In the genomic region with DNA sequence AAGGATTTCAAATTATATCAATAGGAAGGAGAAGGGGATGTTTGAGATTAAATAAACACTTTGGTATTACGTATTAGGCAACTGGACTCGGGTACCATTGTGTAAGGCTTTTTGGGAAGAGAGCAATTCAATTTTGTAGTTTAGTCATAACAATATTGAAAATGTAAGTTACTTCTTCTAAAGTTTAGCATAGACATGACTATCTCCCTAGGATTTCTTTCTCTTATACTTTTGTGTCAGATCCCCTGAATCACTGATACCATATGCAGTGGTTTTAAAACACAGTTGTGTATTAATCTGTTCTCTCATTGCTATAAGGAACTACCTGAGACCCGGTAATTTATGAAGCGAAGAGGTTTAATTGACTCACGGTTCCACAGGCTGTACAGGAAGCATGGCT, we compare ENCODE assay signal across 15 cellular contexts.
A peak's percentile ranks its signal among the peaks of the same experiment; 100 is the strongest.
DNase-seq lines count a peak whose midpoint lies in the region; ATAC-seq and TF ChIP-seq lines count a peak whose summit lies in the region.
"Had no signal": no experiment of that assay in that cellular context is flagged by ENCODE, and none has a peak within 500 bp of the region (broad histone marks: within the 10 kb centered on the region; RNA-seq: fewer than 3 reads in every experiment).

No MANE protein-coding gene starts in this region.

- H3K27me3 Mint-ChIP-seq in activated naive CD8-positive, alpha-beta T cell treated with anti-CD3 and anti-CD28 coated beads, Interleukin-2, amount 50 U/mL, for 24 hours, result no peaks in the 10 kb centered on the region
- peaks cover 0 to 18% of the 10 kb centered on the region in 2 donors for H3K27me3 Mint-ChIP-seq in natural killer cell treated with Interleukin-12 subunit alpha and Interleukin-12 subunit beta and Interleukin-15 and Interleukin-18, amount 100 ng/mL, for 72 hours

- H3K9me3 Mint-ChIP-seq in activated naive CD8-positive, alpha-beta T cell treated with anti-CD3 and anti-CD28 coated beads, Interleukin-2, amount 50 U/mL, for 24 hours, result no peaks in the 10 kb centered on the region
- peaks cover 6% of the 10 kb centered on the region for H3K9me3 Mint-ChIP-seq in natural killer cell treated with Interleukin-12 subunit alpha and Interleukin-12 subunit beta and Interleukin-15 and Interleukin-18, amount 100 ng/mL, for 72 hours

- TF ChIP-seq CTCF in heart right ventricle (IDR thresholded peaks at IDR 0.05) (no peak), vagina (IDR thresholded peaks at IDR 0.05) (no peak)

- no peak for TF ChIP-seq POLR2A in vagina (IDR thresholded peaks at IDR 0.05)

- H3K27ac Mint-ChIP-seq in activated naive CD8-positive, alpha-beta T cell treated with anti-CD3 and anti-CD28 coated beads, Interleukin-2, amount 50 U/mL, for 24 hours, result peak overlapping the region; percentile 85
- peak overlapping the region; percentile 83 to 85 for H3K27ac Mint-ChIP-seq in natural killer cell treated with Interleukin-12 subunit alpha and Interleukin-12 subunit beta and Interleukin-15 and Interleukin-18, amount 100 ng/mL, for 72 hours

- no peaks in the 10 kb centered on the region for H3K9me3 ChIP-seq in heart right ventricle
- no peaks in the 10 kb centered on the region for H3K9me3 ChIP-seq in vagina
- H3K9me3 ChIP-seq: SJSA1, tibial artery had no signal

- 69 to 73% methylated on average over 5 of the region's 5 CpGs for WGBS in heart right ventricle, 2 donors

- ATAC-seq in heart right ventricle (no peak), GM21529 (IDR thresholded peaks at IDR 0.05; ENCODE audit: unreplicated experiment) (no peak)
- peak; percentile 57 for ATAC-seq in activated naive CD8-positive, alpha-beta T cell treated with anti-CD3 and anti-CD28 coated beads, Interleukin-2, amount 50 U/mL, for 24 hours
- ATAC-seq in natural killer cell treated with Interleukin-12 subunit alpha and Interleukin-12 subunit beta and Interleukin-15 and Interleukin-18, amount 100 ng/mL, for 72 hours, result peak; percentile 60 to 79

- H3K4me3 Mint-ChIP-seq in activated naive CD8-positive, alpha-beta T cell treated with anti-CD3 and anti-CD28 coated beads, Interleukin-2, amount 50 U/mL, for 24 hours, result no peak overlapping the region
- peak overlapping the region; percentile 77 for H3K4me3 Mint-ChIP-seq in natural killer cell treated with Interleukin-12 subunit alpha and Interleukin-12 subunit beta and Interleukin-15 and Interleukin-18, amount 100 ng/mL, for 72 hours

- H3K4me1 ChIP-seq in heart right ventricle (peaks cover 2 to 46% (median 16%) of the 10 kb centered on the region in 9 donors), vagina (peaks cover 11% of the 10 kb centered on the region)

- H3K27me3 ChIP-seq in heart right ventricle, result peaks cover 0 to 12% (median 0%) of the 10 kb centered on the region in 7 donors
- no peaks in the 10 kb centered on the region for H3K27me3 ChIP-seq in vagina
- H3K27me3 ChIP-seq: SJSA1, tibial artery had no signal

- peaks cover 25% of the 10 kb centered on the region for H3K4me1 Mint-ChIP-seq in activated naive CD8-positive, alpha-beta T cell treated with anti-CD3 and anti-CD28 coated beads, Interleukin-2, amount 50 U/mL, for 24 hours
- H3K4me1 Mint-ChIP-seq in natural killer cell treated with Interleukin-12 subunit alpha and Interleukin-12 subunit beta and Interleukin-15 and Interleukin-18, amount 100 ng/mL, for 72 hours (ENCODE audit: low read depth in 2 of 2), result peaks cover 20% of the 10 kb centered on the region in 2 donors

- H3K36me3 Mint-ChIP-seq in activated naive CD8-positive, alpha-beta T cell treated with anti-CD3 and anti-CD28 coated beads, Interleukin-2, amount 50 U/mL, for 24 hours (ENCODE audit: low read depth), result peaks cover 3% of the 10 kb centered on the region
- H3K36me3 Mint-ChIP-seq in natural killer cell treated with Interleukin-12 subunit alpha and Interleukin-12 subunit beta and Interleukin-15 and Interleukin-18, amount 100 ng/mL, for 72 hours, result peaks cover 14% of the 10 kb centered on the region

- H3K27ac ChIP-seq in heart right ventricle, result peak overlapping the region; percentile 50 to 88 (median 74)
- peak overlapping the region; percentile 22 for H3K27ac ChIP-seq in vagina

- H3K36me3 ChIP-seq in heart right ventricle (no peaks in the 10 kb centered on the region), vagina (no peaks in the 10 kb centered on the region)
- H3K36me3 ChIP-seq: SJSA1, tibial artery had no signal

- no peak overlapping the region for H3K4me3 ChIP-seq in heart right ventricle
- H3K4me3 ChIP-seq in vagina, result no peak overlapping the region
- H3K4me3 ChIP-seq: SJSA1, tibial artery had no signal

- intact Hi-C loops in heart right ventricle (cut with DNase I), result loop anchor here in 3 of 10 donors (5.0 to 10.0 kb wide), 4 partner anchors 47 to 193 kb away; a partner anchor contains a TSS
- intact Hi-C loops in cardiac septum (cut with DNase I), result loop anchor here (10.0 kb wide), 1 partner anchor 317 kb away; no protein-coding TSS in a partner anchor
- intact Hi-C loops in vagina (cut with DNase I), result no loop called here
- intact Hi-C loops in head of caudate nucleus (cut with DNase I), result no loop called here

- DNase-seq in heart right ventricle (no peak), cardiac septum (ENCODE audit: low spot score) (no peak), vagina (ENCODE audit: extremely low spot score in 2 of 2) (no peak), head of caudate nucleus (no peak)
- DNase-seq in activated naive CD8-positive, alpha-beta T cell treated with anti-CD3 and anti-CD28 coated beads, Interleukin-2, amount 50 U/mL, for 24 hours, result no peak
- DNase-seq in natural killer cell treated with Interleukin-12 subunit alpha and Interleukin-12 subunit beta and Interleukin-15 and Interleukin-18, amount 100 ng/mL, for 72 hours (ENCODE audit: low spot score), result no peak
- no peak for DNase-seq in stimulated activated CD4-positive, alpha-beta T cell treated with anti-CD3 and anti-CD28 coated beads, Interleukin-12 subunit alpha, Interleukin-12 subunit beta, amount 100 ng/mL, for 4 hours
- DNase-seq: activated CD8-positive, alpha-beta memory T cell treated with anti-CD3 and anti-CD28 coated beads, Interleukin-2, amount 50 U/mL, for 4 hours; C1 segment of cervical spinal cord; central memory CD4-positive, alpha-beta T cell; NCI-H446 treated with DMSO at 0.1 percent for 48 hours; posterior cingulate gyrus; tibial artery had no signal

Comparison
In these comparisons a context has a peak if more than half of its experiments do, and no peak if none do; other contexts are left out.
1. ATAC-seq: peak in activated naive CD8-positive, alpha-beta T cell treated with anti-CD3 and anti-CD28 coated beads, Interleukin-2, amount 50 U/mL, for 24 hours (single experiment) and natural killer cell treated with Interleukin-12 subunit alpha and Interleukin-12 subunit beta and Interleukin-15 and Interleukin-18, amount 100 ng/mL, for 72 hours (2 of 2); none in heart right ventricle (0 of 8) and GM21529 (single experiment).